In the genomic region with DNA sequence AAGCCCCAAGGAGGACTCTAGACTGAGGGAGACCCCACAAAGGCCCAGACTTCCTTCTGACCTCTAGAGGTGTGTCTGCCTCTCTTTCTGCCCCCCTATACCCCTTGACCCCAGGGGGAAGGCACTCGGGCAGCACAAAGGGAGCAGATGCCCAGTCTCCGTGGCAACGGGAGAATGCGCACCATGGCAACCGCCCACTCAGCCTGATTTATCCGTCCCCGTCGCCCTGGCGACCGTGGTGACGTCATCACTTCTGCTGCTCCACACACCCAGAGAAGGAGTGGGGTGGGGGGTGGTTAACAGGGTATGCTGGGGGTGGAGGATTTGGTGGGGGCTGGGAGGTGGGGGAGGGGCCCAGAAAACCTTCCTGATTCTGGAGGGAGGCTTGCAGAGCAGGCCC, we compare ENCODE assay signal across 9 cellular contexts. TPM values are rescaled to one million over a fixed set of nuclear protein-coding genes. Genes with fewer than 3 reads are reported as not detected.
DNase-seq lines count a peak whose midpoint lies in the region; ATAC-seq and TF ChIP-seq lines count a peak whose summit lies in the region.
"Had no signal": no experiment of that assay in that cellular context is flagged by ENCODE, and none has a peak within 500 bp of the region (broad histone marks: within the 10 kb centered on the region; RNA-seq: fewer than 3 reads in every experiment).

No MANE protein-coding gene starts in this region.

- no peaks in the 10 kb centered on the region for H3K36me3 Mint-ChIP-seq in activated naive CD4-positive, alpha-beta T cell treated with anti-CD3 and anti-CD28 coated beads, Interleukin-2, amount 10 ng/mL, durations not matched to agents 7 days and 5 days
- H3K36me3 Mint-ChIP-seq in progenitor cell of endocrine pancreas (ENCODE audit: insufficient read depth) = peaks cover 3% of the 10 kb centered on the region

- H3K27ac Mint-ChIP-seq in activated naive CD4-positive, alpha-beta T cell treated with anti-CD3 and anti-CD28 coated beads, Interleukin-2, amount 10 ng/mL, durations not matched to agents 7 days and 5 days = no peak overlapping the region
- no peak overlapping the region for H3K27ac Mint-ChIP-seq in progenitor cell of endocrine pancreas

- ATAC-seq in HG02852 (IDR thresholded peaks at IDR 0.05; ENCODE audit: unreplicated experiment) (no peak), GM21576 (IDR thresholded peaks at IDR 0.05; ENCODE audit: unreplicated experiment) (no peak)

- H3K27me3 Mint-ChIP-seq in activated naive CD4-positive, alpha-beta T cell treated with anti-CD3 and anti-CD28 coated beads, Interleukin-2, amount 10 ng/mL, durations not matched to agents 7 days and 5 days = peaks cover 62% of the 10 kb centered on the region
- no peaks in the 10 kb centered on the region for H3K27me3 Mint-ChIP-seq in progenitor cell of endocrine pancreas

- H3K4me1 Mint-ChIP-seq in activated naive CD4-positive, alpha-beta T cell treated with anti-CD3 and anti-CD28 coated beads, Interleukin-2, amount 10 ng/mL, durations not matched to agents 7 days and 5 days = peaks cover 6% of the 10 kb centered on the region
- peaks cover 26% of the 10 kb centered on the region for H3K4me1 Mint-ChIP-seq in progenitor cell of endocrine pancreas (ENCODE audit: low read depth)

- no peak overlapping the region for H3K4me3 Mint-ChIP-seq in activated naive CD4-positive, alpha-beta T cell treated with anti-CD3 and anti-CD28 coated beads, Interleukin-2, amount 10 ng/mL, durations not matched to agents 7 days and 5 days
- H3K4me3 Mint-ChIP-seq in progenitor cell of endocrine pancreas (ENCODE audit: low read depth) = no peak overlapping the region

- CTCF ChIA-PET in activated naive CD4-positive, alpha-beta T cell treated with anti-CD3 and anti-CD28 coated beads, Interleukin-2, amount 10 ng/mL, durations not matched to agents 7 days and 5 days (lab: Charles Lee) = interaction anchor here (1.3 kb wide), 1 partner anchor 25 kb away, joined by 3 read pairs; no protein-coding TSS in a partner anchor

- no peak for TF ChIP-seq CTCF in progenitor cell of endocrine pancreas (IDR thresholded peaks at IDR 0.05; ENCODE audit: unreplicated experiment)

- no peaks in the 10 kb centered on the region for H3K9me3 Mint-ChIP-seq in activated naive CD4-positive, alpha-beta T cell treated with anti-CD3 and anti-CD28 coated beads, Interleukin-2, amount 10 ng/mL, durations not matched to agents 7 days and 5 days
- no peaks in the 10 kb centered on the region for H3K9me3 Mint-ChIP-seq in progenitor cell of endocrine pancreas (ENCODE audit: low read depth)

- peak; percentile 73 for DNase-seq in COLO668 (lab: John Stamatoyannopoulos, UW; ENCODE audit: unreplicated experiment)
- peak; percentile 24 for DNase-seq in NCI-H1105 treated with DMSO at 0.1 percent for 48 hours (lab: John Stamatoyannopoulos, UW)
- peak; percentile 35 for DNase-seq in activated naive CD4-positive, alpha-beta T cell treated with anti-CD3 and anti-CD28 coated beads, Interleukin-2, amount 10 ng/mL, durations not matched to agents 7 days and 5 days
- peak; percentile 26 to 29 for DNase-seq in lung microvascular endothelial cell (ENCODE audit: low read depth in 2 of 2)
- no peak for DNase-seq in SW 1271 (lab: John Stamatoyannopoulos, UW)
- no peak for DNase-seq in progenitor cell of endocrine pancreas (ENCODE audit: low spot score, unreplicated experiment)

RNA-seq across cellular contexts. Expression of a gene that starts 6.4 kb away (rescaled TPM):
- total RNA-seq in lung microvascular endothelial cell = not detected in 2 replicates
- total RNA-seq in progenitor cell of endocrine pancreas = 20.0 and 22.6 TPM in 2 replicates
- total RNA-seq: mononuclear cell had no signal

RNA-seq across cellular contexts. Expression of a gene that starts 11.1 kb away (rescaled TPM):
- total RNA-seq in lung microvascular endothelial cell = not detected in 2 replicates
- total RNA-seq in progenitor cell of endocrine pancreas = 0.51 and 1.2 TPM in 2 replicates
- total RNA-seq: mononuclear cell had no signal

RNA-seq across cellular contexts. Expression of a gene that starts 53.1 kb away (rescaled TPM):
- total RNA-seq in lung microvascular endothelial cell (89.7 and 112 TPM in 2 replicates), progenitor cell of endocrine pancreas (79.4 and 81.0 TPM in 2 replicates)

Comparison
In these comparisons a context has a peak if more than half of its experiments do, and no peak if none do; other contexts are left out.
1. DNase-seq: peak in COLO668 (single experiment), NCI-H1105 treated with DMSO at 0.1 percent for 48 hours (single experiment), activated naive CD4-positive, alpha-beta T cell treated with anti-CD3 and anti-CD28 coated beads, Interleukin-2, amount 10 ng/mL, durations not matched to agents 7 days and 5 days (single experiment) and lung microvascular endothelial cell (2 of 2); none in SW 1271 (0 of 2) and progenitor cell of endocrine pancreas (single experiment).
2. RNA of a gene that starts 6.4 kb away (total RNA-seq): 20.0 to 22.6 TPM in progenitor cell of endocrine pancreas; not detected in lung microvascular endothelial cell; every median in the first group is over 10 times any median in the second.